Comparison of ENCODE assay signal across 28 cellular contexts in the genomic region with DNA sequence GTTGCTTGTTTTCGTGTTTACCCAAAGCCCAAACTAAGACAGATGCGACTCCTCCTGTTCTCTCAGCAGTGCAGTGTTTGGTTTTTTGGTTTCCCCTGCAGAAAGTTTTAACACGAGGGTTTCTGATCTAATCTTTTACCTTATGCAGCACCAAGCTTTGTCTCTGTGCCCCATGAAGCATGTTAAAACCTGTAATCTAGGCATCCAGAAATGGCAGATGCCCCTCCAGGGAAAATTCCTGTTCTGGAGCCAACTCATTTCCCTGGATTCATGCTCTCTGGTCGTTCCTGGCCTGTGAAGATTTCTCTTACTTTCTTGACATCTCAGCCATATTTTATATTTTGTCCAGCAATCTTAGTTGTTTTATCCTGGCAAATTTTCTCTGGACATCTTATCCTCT.
DNase-seq lines count a peak whose midpoint lies in the region; ATAC-seq and TF ChIP-seq lines count a peak whose summit lies in the region.
"Had no signal": no experiment of that assay in that cellular context is flagged by ENCODE, and none has a peak within 500 bp of the region (broad histone marks: within the 10 kb centered on the region; RNA-seq: fewer than 3 reads in every experiment).

No MANE protein-coding gene starts in this region.

- H3K27me3 ChIP-seq in gastroesophageal sphincter (no peaks in the 10 kb centered on the region), tibial artery (no peaks in the 10 kb centered on the region)

- no peak for TF ChIP-seq CTCF in MCF 10A (IDR thresholded peaks at IDR 0.05; ENCODE audit: unreplicated experiment)
- no peak for TF ChIP-seq CTCF in gastroesophageal sphincter (IDR thresholded peaks at IDR 0.05)
- no peak for TF ChIP-seq CTCF in tibial artery (IDR thresholded peaks at IDR 0.05)
- no peak for TF ChIP-seq CTCF in osteocyte (IDR thresholded peaks at IDR 0.05)

- peaks cover 7% of the 10 kb centered on the region for H3K9me3 Mint-ChIP-seq in MCF 10A (ENCODE audit: unreplicated experiment)
- H3K9me3 Mint-ChIP-seq in activated T-cell treated with anti-CD3 and anti-CD28 coated beads, Interleukin-2, amount 50 U/mL, for 72 hours = no peaks in the 10 kb centered on the region
- H3K9me3 Mint-ChIP-seq in osteocyte (ENCODE audit: unreplicated experiment) = no peaks in the 10 kb centered on the region
- H3K9me3 Mint-ChIP-seq: CD8-positive, alpha-beta memory T cell had no signal

- no peak overlapping the region for H3K4me3 Mint-ChIP-seq in MCF 10A (ENCODE audit: unreplicated experiment)
- no peak overlapping the region for H3K4me3 Mint-ChIP-seq in activated T-cell treated with anti-CD3 and anti-CD28 coated beads, Interleukin-2, amount 50 U/mL, for 72 hours
- no peak overlapping the region for H3K4me3 Mint-ChIP-seq in osteocyte (ENCODE audit: unreplicated experiment)
- H3K4me3 Mint-ChIP-seq: CD8-positive, alpha-beta memory T cell had no signal

- H3K36me3 ChIP-seq in gastroesophageal sphincter (no peaks in the 10 kb centered on the region), tibial artery (no peaks in the 10 kb centered on the region)

- no peak for ATAC-seq in gastroesophageal sphincter
- ATAC-seq in activated T-cell treated with anti-CD3 and anti-CD28 coated beads, Interleukin-2, amount 50 U/mL, for 72 hours (replicated peaks in 1 of 2) = no peak

- H3K9me3 ChIP-seq in gastroesophageal sphincter (no peaks in the 10 kb centered on the region), tibial artery (no peaks in the 10 kb centered on the region)

- H3K4me1 Mint-ChIP-seq in MCF 10A (ENCODE audit: insufficient read depth, unreplicated experiment) = no peaks in the 10 kb centered on the region
- H3K4me1 Mint-ChIP-seq in activated T-cell treated with anti-CD3 and anti-CD28 coated beads, Interleukin-2, amount 50 U/mL, for 72 hours (ENCODE audit: low read depth) = no peaks in the 10 kb centered on the region
- H3K4me1 Mint-ChIP-seq in osteocyte (ENCODE audit: unreplicated experiment) = peaks cover 13% of the 10 kb centered on the region
- H3K4me1 Mint-ChIP-seq: CD8-positive, alpha-beta memory T cell had no signal

- peak overlapping the region in 3 of 4 donors; percentile 79 to 86 (median 82) for H3K27ac ChIP-seq in gastroesophageal sphincter
- peak overlapping the region; percentile 65 to 69 for H3K27ac ChIP-seq in tibial artery
- H3K27ac ChIP-seq: C4-2B, SK-N-MC had no signal

- POLR2A ChIA-PET in MCF 10A (lab: Yijun Ruan, JAX) = no interaction called here

- intact Hi-C loops in MCF 10A (cut with micrococcal nuclease) = no loop called here
- intact Hi-C loops in tibial artery (cut with DNase I; ENCODE audit: low total_unique reads) = loop anchor here (5.0 kb wide), 1 partner anchor 404 kb away; no protein-coding TSS in a partner anchor

- no peak overlapping the region for H3K27ac Mint-ChIP-seq in MCF 10A (ENCODE audit: low read depth, unreplicated experiment)
- H3K27ac Mint-ChIP-seq in activated T-cell treated with anti-CD3 and anti-CD28 coated beads, Interleukin-2, amount 50 U/mL, for 72 hours = no peak overlapping the region
- H3K27ac Mint-ChIP-seq in osteocyte (ENCODE audit: unreplicated experiment) = no peak overlapping the region
- H3K27ac Mint-ChIP-seq: CD8-positive, alpha-beta memory T cell had no signal

- H3K4me3 ChIP-seq in gastroesophageal sphincter = no peak overlapping the region
- no peak overlapping the region for H3K4me3 ChIP-seq in tibial artery
- H3K4me3 ChIP-seq: SK-N-MC had no signal

- no peaks in the 10 kb centered on the region for H3K36me3 Mint-ChIP-seq in MCF 10A (ENCODE audit: insufficient read depth, unreplicated experiment)
- no peaks in the 10 kb centered on the region for H3K36me3 Mint-ChIP-seq in activated T-cell treated with anti-CD3 and anti-CD28 coated beads, Interleukin-2, amount 50 U/mL, for 72 hours (ENCODE audit: insufficient read depth in 2 of 2)
- no peaks in the 10 kb centered on the region for H3K36me3 Mint-ChIP-seq in osteocyte (ENCODE audit: unreplicated experiment)
- H3K36me3 Mint-ChIP-seq: CD8-positive, alpha-beta memory T cell had no signal

- BruUV-seq in MCF 10A (replicated peaks; lab: Mats Ljungman, UMichigan) = no TSS peak

- CTCF ChIA-PET in MCF 10A (lab: Yijun Ruan, JAX) = interaction anchor here (0.6 to 1.1 kb wide), 2 partner anchors 265 to 403 kb away, joined by 3 to 4 read pairs; no protein-coding TSS in a partner anchor

- no peaks in the 10 kb centered on the region for H3K27me3 Mint-ChIP-seq in MCF 10A (ENCODE audit: insufficient read depth, unreplicated experiment)
- peaks cover 12% of the 10 kb centered on the region for H3K27me3 Mint-ChIP-seq in activated T-cell treated with anti-CD3 and anti-CD28 coated beads, Interleukin-2, amount 50 U/mL, for 72 hours (ENCODE audit: low read depth)
- H3K27me3 Mint-ChIP-seq in osteocyte (ENCODE audit: unreplicated experiment) = no peaks in the 10 kb centered on the region

- TF ChIP-seq EP300 in gastroesophageal sphincter (IDR thresholded peaks at IDR 0.05) = no peak

- DNase-seq in NCI-H1694 (lab: John Stamatoyannopoulos, UW) = peak; percentile 21
- no peak for DNase-seq in NCI-H1694 treated with DMSO at 0.1 percent for 48 hours (lab: John Stamatoyannopoulos, UW)
- DNase-seq in MCF 10A (ENCODE audit: unreplicated experiment) = peak; percentile 21
- no peak for DNase-seq in tibial artery
- no peak for DNase-seq in activated T-cell treated with anti-CD3 and anti-CD28 coated beads, Interleukin-2, amount 50 U/mL, for 72 hours
- DNase-seq in osteocyte (ENCODE audit: extremely low spot score, unreplicated experiment) = no peak
- no peak for DNase-seq in epidermal melanocyte (ENCODE audit: insufficient read length, low spot score)
- DNase-seq: 8988T; AML-193; Calu3; CD8-positive, alpha-beta memory T cell; DMS53; GDM1; Kasumi-1; MM.1S; NCI-H1048; NCI-H1417 treated with DMSO at 0.1 percent for 48 hours; NCI-H1930; NCI-H226; NCI-H524; NCI-H774; NK-92 treated with Interleukin-12 subunit alpha and Interleukin-12 subunit beta, amount 100 ng/mL, for 24 hours; OCI-M1; SHP77 treated with DMSO at 0.1 percent for 48 hours; SW 1271 had no signal

- WGBS in gastroesophageal sphincter (ENCODE audit: low coverage in 1 of 2), 2 donors = 61 to 62% methylated on average over 3 to 4 of the region's 4 CpGs

- H3K4me1 ChIP-seq in gastroesophageal sphincter = peaks cover 6 to 81% (median 17%) of the 10 kb centered on the region in 3 donors
- H3K4me1 ChIP-seq in tibial artery = peaks cover 0 to 51% (median 2%) of the 10 kb centered on the region in 4 donors

- no peak for TF ChIP-seq POLR2A in gastroesophageal sphincter (IDR thresholded peaks at IDR 0.05)

Comparison
In these comparisons a context has a peak if more than half of its experiments do, and no peak if none do; other contexts are left out.
1. DNase-seq: peak in NCI-H1694 (single experiment) and MCF 10A (single experiment); none in NCI-H1694 treated with DMSO at 0.1 percent for 48 hours (single experiment), tibial artery (0 of 2), activated T-cell treated with anti-CD3 and anti-CD28 coated beads, Interleukin-2, amount 50 U/mL, for 72 hours (0 of 2), osteocyte (single experiment) and epidermal melanocyte (single experiment).